Comparison of ENCODE assay signal across 11 cellular contexts in genomic region chr1:62725255-62725654, GRCh38. TPM values are rescaled to one million over a fixed set of nuclear protein-coding genes. Genes with fewer than 3 reads are reported as not detected.
A peak's percentile ranks its signal among the peaks of the same experiment; 100 is the strongest.
DNase-seq lines count a peak whose midpoint lies in the region; ATAC-seq and TF ChIP-seq lines count a peak whose summit lies in the region.
"Had no signal": no experiment of that assay in that cellular context is flagged by ENCODE, and none has a peak within 500 bp of the region (broad histone marks: within the 10 kb centered on the region; RNA-seq: fewer than 3 reads in every experiment).

No MANE protein-coding gene starts in this region.

- CTCF ChIA-PET in activated CD4-positive, alpha-beta memory T cell treated with anti-CD3 and anti-CD28 coated beads, Interleukin-2, amount 10 ng/mL, durations not matched to agents 7 days and 5 days (lab: Charles Lee) = no interaction called here

- ATAC-seq in HG03439 (IDR thresholded peaks at IDR 0.05; ENCODE audit: unreplicated experiment) (no peak), HG02852 (IDR thresholded peaks at IDR 0.05; ENCODE audit: unreplicated experiment) (no peak)
- ATAC-seq: stimulated activated naive CD8-positive, alpha-beta T cell treated with anti-CD3 and anti-CD28 coated beads, Interleukin-15, amount 100 ng/mL, for 72 hours had no signal

- no peak overlapping the region for H3K4me3 ChIP-seq in epithelial cell of esophagus (ENCODE audit: low read length)

- POLR2A ChIA-PET in activated CD4-positive, alpha-beta memory T cell treated with anti-CD3 and anti-CD28 coated beads, Interleukin-2, amount 10 ng/mL, durations not matched to agents 7 days and 5 days (lab: Charles Lee) = no interaction called here

- no peaks in the 10 kb centered on the region for H3K9me3 Mint-ChIP-seq in osteocyte (ENCODE audit: unreplicated experiment)
- no peaks in the 10 kb centered on the region for H3K9me3 Mint-ChIP-seq in activated CD4-positive, alpha-beta memory T cell treated with anti-CD3 and anti-CD28 coated beads, Interleukin-2, amount 10 ng/mL, durations not matched to agents 7 days and 5 days
- H3K9me3 Mint-ChIP-seq: activated T-helper 1 cell treated with anti-CD3 and anti-CD28 coated beads, Interleukin-12 subunit alpha, Interleukin-12 subunit beta, Interleukin-2, Interleukin-4 antibody, amounts not matched to agents 30 ng/mL and 10 ng/mL and 1 ng/mL, durations not matched to agents 14 hours and 24 hours and 36 hours; IgD-negative memory B cell; stimulated activated naive CD8-positive, alpha-beta T cell treated with anti-CD3 and anti-CD28 coated beads, Interleukin-15, amount 100 ng/mL, for 72 hours had no signal

- TF ChIP-seq CTCF in epithelial cell of esophagus (IDR thresholded peaks at IDR 0.05; ENCODE audit: insufficient read depth, low read depth, low read length, missing control alignments) (no peak), osteocyte (IDR thresholded peaks at IDR 0.05) (no peak)

- no peaks in the 10 kb centered on the region for H3K36me3 Mint-ChIP-seq in osteocyte (ENCODE audit: unreplicated experiment)
- no peaks in the 10 kb centered on the region for H3K36me3 Mint-ChIP-seq in activated CD4-positive, alpha-beta memory T cell treated with anti-CD3 and anti-CD28 coated beads, Interleukin-2, amount 10 ng/mL, durations not matched to agents 7 days and 5 days (ENCODE audit: low read depth)
- H3K36me3 Mint-ChIP-seq: IgD-negative memory B cell had no signal

- DNase-seq in EL (peak; percentile 68), RPMI8226 (peak; percentile 28), epithelial cell of esophagus (ENCODE audit: low read depth) (peak; percentile 9), osteocyte (ENCODE audit: extremely low spot score, unreplicated experiment) (no peak), NCI-H774 (lab: John Stamatoyannopoulos, UW) (no peak)
- DNase-seq in activated CD4-positive, alpha-beta memory T cell treated with anti-CD3 and anti-CD28 coated beads, Interleukin-2, amount 10 ng/mL, durations not matched to agents 7 days and 5 days = no peak
- DNase-seq: stimulated activated naive CD8-positive, alpha-beta T cell treated with anti-CD3 and anti-CD28 coated beads, Interleukin-15, amount 100 ng/mL, for 72 hours had no signal

- H3K4me3 Mint-ChIP-seq in osteocyte (ENCODE audit: unreplicated experiment) = peak overlapping the region; percentile 23
- H3K4me3 Mint-ChIP-seq in activated CD4-positive, alpha-beta memory T cell treated with anti-CD3 and anti-CD28 coated beads, Interleukin-2, amount 10 ng/mL, durations not matched to agents 7 days and 5 days = no peak overlapping the region
- H3K4me3 Mint-ChIP-seq: activated T-helper 1 cell treated with anti-CD3 and anti-CD28 coated beads, Interleukin-12 subunit alpha, Interleukin-12 subunit beta, Interleukin-2, Interleukin-4 antibody, amounts not matched to agents 30 ng/mL and 10 ng/mL and 1 ng/mL, durations not matched to agents 14 hours and 24 hours and 36 hours; IgD-negative memory B cell had no signal

- peak overlapping the region; percentile 45 for H3K27ac Mint-ChIP-seq in osteocyte (ENCODE audit: unreplicated experiment)
- H3K27ac Mint-ChIP-seq in activated CD4-positive, alpha-beta memory T cell treated with anti-CD3 and anti-CD28 coated beads, Interleukin-2, amount 10 ng/mL, durations not matched to agents 7 days and 5 days = no peak overlapping the region
- H3K27ac Mint-ChIP-seq: activated T-helper 1 cell treated with anti-CD3 and anti-CD28 coated beads, Interleukin-12 subunit alpha, Interleukin-12 subunit beta, Interleukin-2, Interleukin-4 antibody, amounts not matched to agents 30 ng/mL and 10 ng/mL and 1 ng/mL, durations not matched to agents 14 hours and 24 hours and 36 hours; IgD-negative memory B cell had no signal

- H3K27me3 Mint-ChIP-seq in osteocyte (ENCODE audit: unreplicated experiment) = no peaks in the 10 kb centered on the region
- peaks cover 3% of the 10 kb centered on the region for H3K27me3 Mint-ChIP-seq in activated CD4-positive, alpha-beta memory T cell treated with anti-CD3 and anti-CD28 coated beads, Interleukin-2, amount 10 ng/mL, durations not matched to agents 7 days and 5 days
- H3K27me3 Mint-ChIP-seq: IgD-negative memory B cell had no signal

- H3K4me1 Mint-ChIP-seq in osteocyte (ENCODE audit: unreplicated experiment) = peaks cover 30% of the 10 kb centered on the region
- peaks cover 9% of the 10 kb centered on the region for H3K4me1 Mint-ChIP-seq in activated CD4-positive, alpha-beta memory T cell treated with anti-CD3 and anti-CD28 coated beads, Interleukin-2, amount 10 ng/mL, durations not matched to agents 7 days and 5 days

RNA-seq across cellular contexts. Expression of gene DOCK7, which starts 37.1 kb away (rescaled TPM):
- 81.8 and 95.7 TPM in 2 replicates for total RNA-seq in osteocyte
- total RNA-seq in activated CD4-positive, alpha-beta memory T cell treated with anti-CD3 and anti-CD28 coated beads, Interleukin-2, amount 10 ng/mL, durations not matched to agents 7 days and 5 days = 10 to 100 TPM in 1 of 2 experiments, 1 to 10 TPM in 1; 7.6 to 13.5 TPM

RNA-seq across cellular contexts. Expression of gene ATG4C, which starts 58.7 kb away (rescaled TPM):
- 6.6 and 10.5 TPM in 2 replicates for total RNA-seq in osteocyte
- total RNA-seq in activated CD4-positive, alpha-beta memory T cell treated with anti-CD3 and anti-CD28 coated beads, Interleukin-2, amount 10 ng/mL, durations not matched to agents 7 days and 5 days = 10 to 100 TPM; 10.5 to 12.6 TPM

Comparison
In these comparisons a context has a peak if more than half of its experiments do, and no peak if none do; other contexts are left out.
1. DNase-seq: peak in EL (single experiment), RPMI8226 (single experiment) and epithelial cell of esophagus (single experiment); none in osteocyte (single experiment), NCI-H774 (single experiment) and activated CD4-positive, alpha-beta memory T cell treated with anti-CD3 and anti-CD28 coated beads, Interleukin-2, amount 10 ng/mL, durations not matched to agents 7 days and 5 days (single experiment).